In the genomic region with DNA sequence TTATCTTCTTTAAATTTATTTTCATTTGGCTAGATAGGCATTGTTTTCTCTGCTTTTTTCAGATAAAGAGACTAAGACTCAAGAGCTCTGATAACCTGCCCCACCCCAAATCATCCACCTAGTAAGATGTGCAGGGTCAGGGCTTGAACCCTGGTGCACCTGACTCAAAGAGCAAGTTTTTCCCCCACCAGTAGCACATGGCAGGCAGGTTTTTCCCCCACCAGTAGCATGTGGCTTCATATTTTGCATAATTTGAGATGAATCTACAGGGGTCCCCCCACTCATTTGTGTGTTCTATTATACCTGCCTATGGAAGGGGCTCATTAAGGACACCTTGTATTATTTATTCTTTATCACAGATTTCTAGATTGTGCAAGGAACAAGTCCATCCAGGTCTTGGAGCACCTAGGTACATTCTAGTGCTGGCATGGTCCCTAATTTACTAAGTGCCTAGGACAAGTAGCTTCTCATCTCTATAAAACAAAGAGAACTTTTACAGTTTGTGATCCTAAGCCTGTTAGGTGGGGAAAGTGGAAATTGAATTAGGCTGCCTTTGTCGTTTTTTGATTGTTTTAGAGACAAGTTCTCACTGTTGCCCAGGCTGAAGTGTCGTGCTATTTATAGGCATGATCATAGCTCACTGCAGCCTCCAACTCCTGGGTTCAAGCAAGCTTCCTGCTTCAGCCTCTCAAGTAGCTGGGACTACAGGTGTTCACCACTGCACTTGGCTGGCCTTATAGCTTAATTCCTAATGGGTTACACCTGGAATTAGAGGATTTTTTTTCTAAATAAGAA, we compare ENCODE assay signal across 17 cellular contexts. TPM values are rescaled to one million over a fixed set of nuclear protein-coding genes. Genes with fewer than 3 reads are reported as not detected.
A peak's percentile ranks its signal among the peaks of the same experiment; 100 is the strongest.
DNase-seq lines count a peak whose midpoint lies in the region; ATAC-seq and TF ChIP-seq lines count a peak whose summit lies in the region.
"Had no signal": no experiment of that assay in that cellular context is flagged by ENCODE, and none has a peak within 500 bp of the region (broad histone marks: within the 10 kb centered on the region; RNA-seq: fewer than 3 reads in every experiment).

No MANE protein-coding gene starts in this region.

- H3K27ac Mint-ChIP-seq in activated naive CD8-positive, alpha-beta T cell treated with anti-CD3 and anti-CD28 coated beads, Interleukin-2, amount 50 U/mL, for 24 hours, result no peak overlapping the region
- no peak overlapping the region for H3K27ac Mint-ChIP-seq in activated naive CD8-positive, alpha-beta T cell treated with anti-CD3 and anti-CD28 coated beads for 36 hours
- no peak overlapping the region for H3K27ac Mint-ChIP-seq in activated T-helper 17 cell treated with anti-CD3 and anti-CD28 coated beads, Interleukin-2, amount 50 U/mL, for 72 hours

- ATAC-seq in activated naive CD8-positive, alpha-beta T cell treated with anti-CD3 and anti-CD28 coated beads, Interleukin-2, amount 50 U/mL, for 24 hours, result peak; percentile 63
- ATAC-seq in activated T-helper 17 cell treated with anti-CD3 and anti-CD28 coated beads, Interleukin-2, amount 50 U/mL, for 72 hours (replicated peaks), result peak; percentile 62
- ATAC-seq: left lobe of liver had no signal

- H3K9me3 ChIP-seq in stomach, result no peaks in the 10 kb centered on the region

- H3K4me1 Mint-ChIP-seq in activated naive CD8-positive, alpha-beta T cell treated with anti-CD3 and anti-CD28 coated beads, Interleukin-2, amount 50 U/mL, for 24 hours, result peaks cover 33% of the 10 kb centered on the region
- H3K4me1 Mint-ChIP-seq in activated naive CD8-positive, alpha-beta T cell treated with anti-CD3 and anti-CD28 coated beads for 36 hours, result peaks cover 25% of the 10 kb centered on the region
- peaks cover 19% of the 10 kb centered on the region for H3K4me1 Mint-ChIP-seq in activated T-helper 17 cell treated with anti-CD3 and anti-CD28 coated beads, Interleukin-2, amount 50 U/mL, for 72 hours

- no peak for TF ChIP-seq EP300 in stomach (IDR thresholded peaks at IDR 0.05)

- peaks cover 2 to 6% (median 4%) of the 10 kb centered on the region in 4 donors for H3K4me1 ChIP-seq in stomach

- no peaks in the 10 kb centered on the region for H3K9me3 Mint-ChIP-seq in activated naive CD8-positive, alpha-beta T cell treated with anti-CD3 and anti-CD28 coated beads, Interleukin-2, amount 50 U/mL, for 24 hours
- H3K9me3 Mint-ChIP-seq in activated naive CD8-positive, alpha-beta T cell treated with anti-CD3 and anti-CD28 coated beads for 36 hours, result no peaks in the 10 kb centered on the region
- no peaks in the 10 kb centered on the region for H3K9me3 Mint-ChIP-seq in activated T-helper 17 cell treated with anti-CD3 and anti-CD28 coated beads, Interleukin-2, amount 50 U/mL, for 72 hours
- H3K9me3 Mint-ChIP-seq: CD8-positive, alpha-beta memory T cell had no signal

- no peak overlapping the region for H3K27ac ChIP-seq in stomach

- no peaks in the 10 kb centered on the region for H3K36me3 Mint-ChIP-seq in activated naive CD8-positive, alpha-beta T cell treated with anti-CD3 and anti-CD28 coated beads, Interleukin-2, amount 50 U/mL, for 24 hours (ENCODE audit: low read depth)
- H3K36me3 Mint-ChIP-seq in activated naive CD8-positive, alpha-beta T cell treated with anti-CD3 and anti-CD28 coated beads for 36 hours, result no peaks in the 10 kb centered on the region
- H3K36me3 Mint-ChIP-seq in activated T-helper 17 cell treated with anti-CD3 and anti-CD28 coated beads, Interleukin-2, amount 50 U/mL, for 72 hours (ENCODE audit: low read depth), result no peaks in the 10 kb centered on the region
- H3K36me3 Mint-ChIP-seq: CD8-positive, alpha-beta memory T cell had no signal

- DNase-seq in activated naive CD8-positive, alpha-beta T cell treated with anti-CD3 and anti-CD28 coated beads, Interleukin-2, amount 50 U/mL, for 24 hours, result no peak
- DNase-seq in activated naive CD8-positive, alpha-beta T cell treated with anti-CD3 and anti-CD28 coated beads for 36 hours, result no peak
- peak; percentile 33 for DNase-seq in NAMALWA (ENCODE audit: low spot score)
- DNase-seq in stomach, result no peak
- DNase-seq in NCI-H526 (lab: John Stamatoyannopoulos, UW), result no peak
- no peak for DNase-seq in stimulated activated CD4-positive, alpha-beta T cell treated with anti-CD3 and anti-CD28 coated beads, Interleukin-15, amount 100 ng/mL, for 24 hours
- DNase-seq in stimulated activated CD4-positive, alpha-beta T cell treated with anti-CD3 and anti-CD28 coated beads, Interleukin-4, amount 100 ng/mL, for 1 hour, result no peak
- DNase-seq: CD8-positive, alpha-beta memory T cell; GDM1; H7; NCI-H187 treated with DMSO at 0.1 percent for 48 hours; occipital lobe; substantia nigra had no signal

- TF ChIP-seq POLR2A in stomach (IDR thresholded peaks at IDR 0.05), result no peak

- intact Hi-C loops in stomach (cut with DNase I; ENCODE audit: low total_unique reads), result no loop called here

- peaks cover 0 to 9% (median 4%) of the 10 kb centered on the region in 3 donors for H3K27me3 ChIP-seq in stomach

- TF ChIP-seq CTCF in stomach (IDR thresholded peaks at IDR 0.05), result no peak

- WGBS in stomach, 5 donors, result 38 to 44% (median 40%) methylated on average over 2 of the region's 2 CpGs

- H3K4me3 ChIP-seq in stomach, result no peak overlapping the region

- peaks cover 16% of the 10 kb centered on the region for H3K27me3 Mint-ChIP-seq in activated naive CD8-positive, alpha-beta T cell treated with anti-CD3 and anti-CD28 coated beads, Interleukin-2, amount 50 U/mL, for 24 hours
- H3K27me3 Mint-ChIP-seq in activated naive CD8-positive, alpha-beta T cell treated with anti-CD3 and anti-CD28 coated beads for 36 hours, result peaks cover 39% of the 10 kb centered on the region
- H3K27me3 Mint-ChIP-seq in activated T-helper 17 cell treated with anti-CD3 and anti-CD28 coated beads, Interleukin-2, amount 50 U/mL, for 72 hours, result no peaks in the 10 kb centered on the region

- H3K36me3 ChIP-seq in stomach, result no peaks in the 10 kb centered on the region

- no peak overlapping the region for H3K4me3 Mint-ChIP-seq in activated naive CD8-positive, alpha-beta T cell treated with anti-CD3 and anti-CD28 coated beads, Interleukin-2, amount 50 U/mL, for 24 hours
- H3K4me3 Mint-ChIP-seq in activated naive CD8-positive, alpha-beta T cell treated with anti-CD3 and anti-CD28 coated beads for 36 hours, result no peak overlapping the region
- no peak overlapping the region for H3K4me3 Mint-ChIP-seq in activated T-helper 17 cell treated with anti-CD3 and anti-CD28 coated beads, Interleukin-2, amount 50 U/mL, for 72 hours
- H3K4me3 Mint-ChIP-seq: CD8-positive, alpha-beta memory T cell had no signal

RNA-seq across cellular contexts. Expression of a gene that starts 13.2 kb away (rescaled TPM):
- total RNA-seq in activated naive CD8-positive, alpha-beta T cell treated with anti-CD3 and anti-CD28 coated beads for 36 hours, result not detected
- total RNA-seq in activated T-helper 17 cell treated with anti-CD3 and anti-CD28 coated beads, Interleukin-2, amount 50 U/mL, for 72 hours, result not detected
- 100 to 1,000 TPM in 3 of 5 donors, 10 to 100 TPM in 1, 1 to 10 TPM in 1; 6.7 to 966 (median 142) TPM for total RNA-seq in stomach
- polyA plus RNA-seq in stomach, result 100 to 1,000 TPM in 2 of 3 donors, 10 to 100 TPM in 1; 40.2 to 361 (median 133) TPM
- total RNA-seq: cardiac septum; CD8-positive, alpha-beta memory T cell; H7; left lobe of liver; occipital lobe had no signal
- polyA plus RNA-seq: CD8-positive, alpha-beta memory T cell had no signal

RNA-seq across cellular contexts. Expression of a gene that starts 16.1 kb away (rescaled TPM):
- total RNA-seq in activated naive CD8-positive, alpha-beta T cell treated with anti-CD3 and anti-CD28 coated beads for 36 hours, result not detected
- not detected for total RNA-seq in activated T-helper 17 cell treated with anti-CD3 and anti-CD28 coated beads, Interleukin-2, amount 50 U/mL, for 72 hours
- 1 to 10 TPM in 1 of 5 donors, under 1 TPM in 2, not detected in 2; 0.87 to 3.1 (median 0.89) TPM for total RNA-seq in stomach
- 10 to 100 TPM in 1 of 3 donors, 1 to 10 TPM in 1, under 1 TPM in 1; 0.83 to 10.5 (median 2.4) TPM for polyA plus RNA-seq in stomach
- total RNA-seq: CD8-positive, alpha-beta memory T cell; H7; MCF 10A; occipital lobe had no signal
- polyA plus RNA-seq: CD8-positive, alpha-beta memory T cell had no signal

RNA-seq across cellular contexts. Expression of a gene that starts 33.7 kb away (rescaled TPM):
- total RNA-seq in activated naive CD8-positive, alpha-beta T cell treated with anti-CD3 and anti-CD28 coated beads for 36 hours, result not detected
- not detected for total RNA-seq in activated T-helper 17 cell treated with anti-CD3 and anti-CD28 coated beads, Interleukin-2, amount 50 U/mL, for 72 hours
- total RNA-seq in stomach, result 10 to 100 TPM in 1 of 5 donors, 1 to 10 TPM in 2, under 1 TPM in 1, not detected in 1; 0.89 to 14.0 (median 4.6) TPM
- 1 to 10 TPM; 3.4 to 8.2 (median 6.2) TPM for polyA plus RNA-seq in stomach
- total RNA-seq: H7 had no signal
- polyA plus RNA-seq: CD8-positive, alpha-beta memory T cell had no signal

Comparison
In these comparisons a context has a peak if more than half of its experiments do, and no peak if none do; other contexts are left out.
1. RNA of a gene that starts 13.2 kb away (total RNA-seq): 6.7 to 966 TPM in stomach; not detected in activated naive CD8-positive, alpha-beta T cell treated with anti-CD3 and anti-CD28 coated beads for 36 hours and not detected in activated T-helper 17 cell treated with anti-CD3 and anti-CD28 coated beads, Interleukin-2, amount 50 U/mL, for 72 hours; every median in the first group is over 4 times any median in the second.